8 cellular contexts compared by ENCODE assay signal in genomic region chr12:53938276-53939140, GRCh38. TPM values are rescaled to one million over a fixed set of nuclear protein-coding genes. Genes with fewer than 3 reads are reported as not detected.
DNase-seq lines count a peak whose midpoint lies in the region; ATAC-seq, FAIRE-seq and TF ChIP-seq lines count a peak whose summit lies in the region.

Gene HOXC13, plus strand, starts transcription at chr12:53938831. Its CDS starts 76 bp downstream, at chr12:53938907.

- H4K20me1 ChIP-seq in K562 (replicated peaks; ENCODE audit: control insufficient read depth, insufficient read depth, low read length), result no peaks in the 10 kb centered on the region

- H3K4me3 Mint-ChIP-seq in activated CD4-positive, alpha-beta T cell treated with anti-CD3 and anti-CD28 coated beads, Interleukin-2, amount 10 ng/mL, durations not matched to agents 7 days and 5 days, result peak within 1 kb of the TSS; percentile 40
- H3K4me3 Mint-ChIP-seq in mesothelial cell of epicardium, result peak within 1 kb of the TSS; percentile 59

- CTCF ChIA-PET in activated CD4-positive, alpha-beta T cell treated with anti-CD3 and anti-CD28 coated beads, Interleukin-2, amount 10 ng/mL, durations not matched to agents 7 days and 5 days (lab: Charles Lee), result interaction anchor here (0.6 kb wide), 1 partner anchor 69 kb away, joined by 3 read pairs; no protein-coding TSS in a partner anchor
- CTCF ChIA-PET in K562 (lab: Yijun Ruan, JAX; ENCODE audit: low intra/inter-chr PET ratio), result interaction anchor here (0.6 kb wide), 2 partner anchors 9 to 699 kb away, joined by 3 to 8 read pairs; no protein-coding TSS in a partner anchor

- no peak for TF ChIP-seq RAD21 in K562 (CRISPR knock-in tag; conservative IDR thresholded peaks at IDR 0.05 in 1 of 2, IDR thresholded peaks at IDR 0.05 in 1 of 2)

- peak; percentile 94 for FAIRE-seq in K562 (lab: Jason Lieb, UNC)

- 13% methylated on average over 26 of the region's 56 CpGs for WGBS in K562 (ENCODE audit: insufficient coverage, low coverage, missing lambda C conversion rate)
- 2 to 3% methylated on average over 51 to 56 of the region's 56 CpGs for WGBS in aorta, 2 donors

- H3K36me3 ChIP-seq in K562 (ENCODE audit: control insufficient read depth, insufficient read depth, low read length) (no peaks in the 10 kb centered on the region), aorta (ENCODE audit: control insufficient read depth in 1 of 2, insufficient read depth in 2 of 2, low read length in 1 of 2) (no peaks in the 10 kb centered on the region), Peyer's patch (no peaks in the 10 kb centered on the region)

- H3K4me1 ChIP-seq in K562 (replicated peaks in 1 of 2; ENCODE audit: control insufficient read depth in 2 of 2, insufficient read depth in 2 of 2, low read length in 2 of 2) (peaks cover 0 to 24% of the 10 kb centered on the region in 2 experiments; a peak in 2 of 5 replicates), aorta (ENCODE audit: control insufficient read depth in 1 of 2, insufficient read depth in 2 of 2, low read length in 2 of 2) (no peaks in the 10 kb centered on the region), Peyer's patch (peaks cover 0 to 13% (median 0%) of the 10 kb centered on the region in 4 donors)

- no peaks in the 10 kb centered on the region for H3K4me1 Mint-ChIP-seq in activated CD4-positive, alpha-beta T cell treated with anti-CD3 and anti-CD28 coated beads, Interleukin-2, amount 10 ng/mL, durations not matched to agents 7 days and 5 days
- H3K4me1 Mint-ChIP-seq in mesothelial cell of epicardium, result peaks cover 14% of the 10 kb centered on the region

- no peak for DNase-seq in activated CD4-positive, alpha-beta T cell treated with anti-CD3 and anti-CD28 coated beads, Interleukin-2, amount 10 ng/mL, durations not matched to agents 7 days and 5 days
- no peak for DNase-seq in activated CD4-positive, alpha-beta T cell treated with anti-CD3 and anti-CD28 coated beads for 4 hours
- DNase-seq in NCI-H345 treated with DMSO at 0.1 percent for 48 hours (lab: John Stamatoyannopoulos, UW; ENCODE audit: unreplicated experiment) (peak; percentile 83), K562 (ENCODE audit: extremely low read depth in 1 of 4, low spot score in 3 of 4) (peak; percentile 96 to 98 (median 98)), mesothelial cell of epicardium (ENCODE audit: low spot score in 2 of 2, unreplicated experiment in 2 of 2) (peak; percentile 86 to 90), aorta (peak; percentile 48 to 91), Peyer's patch (no peak)

- TF ChIP-seq POLR2A in K562 (conservative IDR thresholded peaks at IDR 0.05), result no peak
- no peak for TF ChIP-seq POLR2A in Peyer's patch (IDR thresholded peaks at IDR 0.05)

- H3K36me3 Mint-ChIP-seq in activated CD4-positive, alpha-beta T cell treated with anti-CD3 and anti-CD28 coated beads, Interleukin-2, amount 10 ng/mL, durations not matched to agents 7 days and 5 days (ENCODE audit: low read depth), result no peaks in the 10 kb centered on the region
- H3K36me3 Mint-ChIP-seq in mesothelial cell of epicardium, result peaks cover 2% of the 10 kb centered on the region

- no peaks in the 10 kb centered on the region for H3K9me1 ChIP-seq in K562 (ENCODE audit: control insufficient read depth, insufficient read depth, low read length)

- H2AFZ ChIP-seq in K562 (ENCODE audit: low read depth, low read length), result peak within 1 kb of the TSS; percentile 80

- intact Hi-C loops in K562 (cut with micrococcal nuclease), result no loop called here
- intact Hi-C loops in aorta (cut with DNase I), result no loop called here

- H3K9me3 ChIP-seq in K562 (replicated peaks; ENCODE audit: control insufficient read depth, insufficient read depth, low read depth, low read length) (no peaks in the 10 kb centered on the region), aorta (ENCODE audit: control insufficient read depth, low read length) (no peaks in the 10 kb centered on the region), Peyer's patch (peaks cover 0 to 9% (median 0%) of the 10 kb centered on the region in 4 donors)

- no TSS peak for BruUV-seq in K562 (replicated peaks; lab: Mats Ljungman, UMichigan)

- peaks cover 91% of the 10 kb centered on the region for H3K27me3 Mint-ChIP-seq in activated CD4-positive, alpha-beta T cell treated with anti-CD3 and anti-CD28 coated beads, Interleukin-2, amount 10 ng/mL, durations not matched to agents 7 days and 5 days
- peaks cover 95% of the 10 kb centered on the region for H3K27me3 Mint-ChIP-seq in mesothelial cell of epicardium (ENCODE audit: low read depth)

- TF ChIP-seq EP300 in K562 (IDR thresholded peaks at IDR 0.05; ENCODE audit: low read length), result no peak

- in situ Hi-C loops in K562 (cut with MboI), result no loop called here

- peak; percentile 99 for ATAC-seq in K562
- peak; percentile 56 for ATAC-seq in aorta (ENCODE audit: low FRiP score)
- no peak for ATAC-seq in HG03095 (IDR thresholded peaks at IDR 0.05; ENCODE audit: unreplicated experiment)

- H3K9ac ChIP-seq in K562 (ENCODE audit: insufficient read depth in 1 of 2, low read depth in 2 of 2, low read length in 2 of 2), result peak within 1 kb of the TSS in 1 of 2 experiments; percentile 85; a peak in 2 of 4 replicates

- peak within 1 kb of the TSS; percentile 15; the same call in 1 of the 2 replicates for H3K4me3 ChIP-seq in K562
- H3K4me3 ChIP-seq in aorta (ENCODE audit: low read length in 2 of 2), result no peak within 1 kb of the TSS
- no peak within 1 kb of the TSS for H3K4me3 ChIP-seq in Peyer's patch

- peaks cover 30 to 62% of the 10 kb centered on the region in 2 experiments for H3K27me3 ChIP-seq in K562 (ENCODE audit: control insufficient read depth in 2 of 2, insufficient read depth in 2 of 2, low read length in 2 of 2)
- H3K27me3 ChIP-seq in aorta (ENCODE audit: control insufficient read depth in 1 of 2, insufficient read depth in 2 of 2, low read length in 1 of 2), result no peaks in the 10 kb centered on the region
- H3K27me3 ChIP-seq in Peyer's patch, result peaks cover 0 to 77% of the 10 kb centered on the region in 2 donors

- H3K9me3 Mint-ChIP-seq in activated CD4-positive, alpha-beta T cell treated with anti-CD3 and anti-CD28 coated beads, Interleukin-2, amount 10 ng/mL, durations not matched to agents 7 days and 5 days, result no peaks in the 10 kb centered on the region
- H3K9me3 Mint-ChIP-seq in mesothelial cell of epicardium, result no peaks in the 10 kb centered on the region

- H3K27ac ChIP-seq in K562 (ENCODE audit: extremely low read depth, low read depth, low read length) (no peak within 1 kb of the TSS), aorta (ENCODE audit: low read depth in 1 of 2, low read length in 2 of 2) (no peak within 1 kb of the TSS), Peyer's patch (no peak within 1 kb of the TSS)

- H3K4me2 ChIP-seq in K562 (ENCODE audit: insufficient read depth, low read length), result peak within 1 kb of the TSS; percentile 62

- H3K79me2 ChIP-seq in K562 (ENCODE audit: control insufficient read depth, insufficient read depth, low read length), result no peaks in the 10 kb centered on the region

- TF ChIP-seq CTCF in K562 (IDR thresholded peaks at IDR 0.05 in 2 of 3, conservative IDR thresholded peaks at IDR 0.05 in 1 of 3; ENCODE audit: insufficient read depth in 2 of 3, low read depth in 1 of 3, low read length in 3 of 3), result no peak
- no peak for TF ChIP-seq CTCF in mesothelial cell of epicardium (IDR thresholded peaks at IDR 0.05; ENCODE audit: unreplicated experiment)
- TF ChIP-seq CTCF in Peyer's patch (IDR thresholded peaks at IDR 0.05), result no peak

- peak within 1 kb of the TSS; percentile 64 for H3K27ac Mint-ChIP-seq in activated CD4-positive, alpha-beta T cell treated with anti-CD3 and anti-CD28 coated beads, Interleukin-2, amount 10 ng/mL, durations not matched to agents 7 days and 5 days
- H3K27ac Mint-ChIP-seq in mesothelial cell of epicardium, result peak within 1 kb of the TSS; percentile 34

- POLR2A ChIA-PET in activated CD4-positive, alpha-beta T cell treated with anti-CD3 and anti-CD28 coated beads, Interleukin-2, amount 10 ng/mL, durations not matched to agents 7 days and 5 days (lab: Charles Lee), result no interaction called here
- POLR2A ChIA-PET in K562 (lab: Yijun Ruan, JAX), result interaction anchor here (1.1 kb wide), 2 partner anchors 11 to 16 kb away, joined by 5 to 6 read pairs; partner anchors contain the start of gene HOXC12

TF ChIP-seq in K562, 482 proteins besides CTCF, POLR2A, EP300 and RAD21 (continues in another document):
- TF ChIP-seq FOS (IDR thresholded peaks at IDR 0.05; ENCODE audit: extremely low read depth, insufficient read length), result peak; percentile 79

RNA-seq across cellular contexts. Expression of gene HOXC13, which starts in this region (rescaled TPM):
- not detected for total RNA-seq in activated CD4-positive, alpha-beta T cell treated with anti-CD3 and anti-CD28 coated beads, Interleukin-2, amount 10 ng/mL, durations not matched to agents 7 days and 5 days
- not detected in 2 replicates for total RNA-seq in K562 (2011; cell fraction: chromatin; rRNA removed; ENCODE audit: low replicate concordance)
- total RNA-seq in K562 (2011; cell fraction: nucleolus; rRNA removed), result not detected in 2 replicates
- total RNA-seq in K562 (2011; cell fraction: nucleoplasm; rRNA removed), result not detected in 2 replicates
- total RNA-seq in K562 (2014; rRNA removed) (0.41 TPM in 1 of 2 replicates, not detected in the other), K562 (2014; rRNA removed; fragmentation: Illumina TruSeq; extraction: Trizol) (0.04 and 0.10 TPM in 2 replicates), K562 (2015; rRNA removed; fragmentation: Illumina TruSeq; extraction: Trizol) (0.11 and 0.18 TPM in 2 replicates), K562 (2021) (0.11 and 0.29 TPM in 2 replicates), mesothelial cell of epicardium (0.44 to 0.69 TPM (median 0.61 TPM) in 3 replicates), aorta (under 1 TPM in 1 of 2 donors, not detected in 1; 0.32 TPM), Peyer's patch (not detected)
- polyA plus RNA-seq in K562 (2011; rRNA removed) (0.12 and 0.20 TPM in 2 replicates), K562 (2014; fragmentation: Illumina TruSeq; extraction: Trizol) (0.15 and 0.22 TPM in 2 replicates), K562 (2014; fragmentation: Nextera tagmentation; extraction: Ambion mirVana) (under 1 TPM in 1 of 2 experiments, not detected in 1; 0.03 TPM), K562 (2014; rRNA removed) (0.17 and 0.28 TPM in 2 replicates), aorta (not detected)
- polyA plus RNA-seq in K562 (2011; cell fraction: cytosol; rRNA removed), result 0.19 and 0.22 TPM in 2 replicates
- 0.11 and 0.17 TPM in 2 replicates for polyA plus RNA-seq in K562 (2011; cell fraction: nucleus; rRNA removed)
- 0.18 and 0.36 TPM in 2 replicates for polyA plus RNA-seq in K562 (2012)
- 0.15 TPM in 1 of 2 replicates, not detected in the other for polyA minus RNA-seq in K562 (2011; rRNA and poly(A)+ RNA removed)
- polyA minus RNA-seq in K562 (2011; cell fraction: cytosol; rRNA and poly(A)+ RNA removed), result not detected in 2 replicates
- 0.13 TPM in 1 of 2 replicates, not detected in the other for polyA minus RNA-seq in K562 (2011; cell fraction: nucleus; rRNA and poly(A)+ RNA removed)

Comparison
In these comparisons a context has a peak if more than half of its experiments do, and no peak if none do; other contexts are left out.
1. Peak in DNase-seq, ATAC-seq, H3K4me3 ChIP-seq and H3K4me2 ChIP-seq in K562; RNA of the gene not detected or under 1 TPM.
2. Peak in DNase-seq in mesothelial cell of epicardium; RNA of the gene not detected or under 1 TPM.
3. Peak in DNase-seq and ATAC-seq in aorta; RNA of the gene not detected or under 1 TPM.